23 cellular contexts compared by ENCODE assay signal in genomic region chr1:182261655-182262054, GRCh38.
"Had no signal": no experiment of that assay in that cellular context is flagged by ENCODE, and none has a peak within 500 bp of the region (broad histone marks: within the 10 kb centered on the region; RNA-seq: fewer than 3 reads in every experiment).

No MANE protein-coding gene starts in this region.

- H3K4me1 ChIP-seq: prostate gland had no signal

- H3K27me3 Mint-ChIP-seq: activated B cell treated with CpG ODN at 0.5 μM for 24 hours; activated CD4-positive, alpha-beta memory T cell treated with anti-CD3 and anti-CD28 coated beads, Interleukin-2, amount 10 ng/mL, durations not matched to agents 7 days and 5 days; stimulated activated naive CD8-positive, alpha-beta T cell treated with anti-CD3 and anti-CD28 coated beads, Interleukin-15, Interleukin-2, amounts not matched to agents 100 ng/mL and 50 ng/mL, for 24 hours had no signal

- H3K4me3 ChIP-seq: cardiac muscle cell, esophagus muscularis mucosa, gastroesophageal sphincter, heart left ventricle, left ventricle myocardium inferior, prostate gland, right atrium auricular region, tibial nerve, vagina had no signal

- H3K27ac Mint-ChIP-seq: activated B cell treated with CpG ODN at 0.5 μM for 24 hours; activated CD4-positive, alpha-beta memory T cell treated with anti-CD3 and anti-CD28 coated beads, Interleukin-2, amount 10 ng/mL, durations not matched to agents 7 days and 5 days; stimulated activated naive CD8-positive, alpha-beta T cell treated with anti-CD3 and anti-CD28 coated beads, Interleukin-15, Interleukin-2, amounts not matched to agents 100 ng/mL and 50 ng/mL, for 24 hours had no signal

- H3K36me3 ChIP-seq: cardiac muscle cell, esophagus muscularis mucosa, gastroesophageal sphincter, heart left ventricle, left ventricle myocardium inferior, prostate gland, right atrium auricular region, tibial nerve, vagina had no signal

- H3K9me3 Mint-ChIP-seq: activated B cell treated with CpG ODN at 0.5 μM for 24 hours; activated CD4-positive, alpha-beta memory T cell treated with anti-CD3 and anti-CD28 coated beads, Interleukin-2, amount 10 ng/mL, durations not matched to agents 7 days and 5 days; stimulated activated naive CD8-positive, alpha-beta T cell treated with anti-CD3 and anti-CD28 coated beads, Interleukin-15, Interleukin-2, amounts not matched to agents 100 ng/mL and 50 ng/mL, for 24 hours had no signal

- H3K9me3 ChIP-seq: esophagus muscularis mucosa, gastroesophageal sphincter, heart left ventricle, left ventricle myocardium inferior, prostate gland, right atrium auricular region, tibial nerve, vagina had no signal

- DNase-seq: activated B cell treated with CpG ODN at 0.5 μM for 24 hours; activated CD4-positive, alpha-beta memory T cell treated with anti-CD3 and anti-CD28 coated beads, Interleukin-2, amount 10 ng/mL, durations not matched to agents 7 days and 5 days; activated CD4-positive, alpha-beta T cell treated with anti-CD3 and anti-CD28 coated beads for 48 hours; activated CD8-positive, alpha-beta memory T cell treated with anti-CD3 and anti-CD28 coated beads, Interleukin-2, amount 50 U/mL, for 48 hours; activated gamma-delta T cell treated with Interleukin-2 at 50 U/mL for 16 hours; activated T-cell treated with anti-CD3 and anti-CD28 coated beads, Interleukin-2, amount 50 U/mL, for 48 hours; amniotic stem cell; dermis blood vessel endothelial cell; effector memory CD4-positive, alpha-beta T cell; heart left ventricle; kidney glomerular epithelial cell; left ventricle myocardium inferior; stimulated activated CD4-positive, alpha-beta T cell treated with anti-CD3 and anti-CD28 coated beads, Interleukin-2, amount 100 ng/mL, for 24 hours; T-helper 9 cell had no signal

- H3K27ac ChIP-seq: cardiac muscle cell, esophagus muscularis mucosa, gastroesophageal sphincter, heart left ventricle, left ventricle myocardium inferior, prostate gland, right atrium auricular region, tibial nerve, vagina had no signal

- H3K4me3 Mint-ChIP-seq: activated B cell treated with CpG ODN at 0.5 μM for 24 hours; activated CD4-positive, alpha-beta memory T cell treated with anti-CD3 and anti-CD28 coated beads, Interleukin-2, amount 10 ng/mL, durations not matched to agents 7 days and 5 days; stimulated activated naive CD8-positive, alpha-beta T cell treated with anti-CD3 and anti-CD28 coated beads, Interleukin-15, Interleukin-2, amounts not matched to agents 100 ng/mL and 50 ng/mL, for 24 hours had no signal

- ATAC-seq: activated naive CD4-positive, alpha-beta T cell treated with anti-CD3 and anti-CD28 coated beads, Interleukin-2, amount 50 U/mL, for 72 hours; gastroesophageal sphincter; heart left ventricle had no signal

- H3K27me3 ChIP-seq: cardiac muscle cell, esophagus muscularis mucosa, gastroesophageal sphincter, heart left ventricle, right atrium auricular region, tibial nerve, vagina had no signal
